ENCODE assay signal across 8 cellular contexts in the genomic region with DNA sequence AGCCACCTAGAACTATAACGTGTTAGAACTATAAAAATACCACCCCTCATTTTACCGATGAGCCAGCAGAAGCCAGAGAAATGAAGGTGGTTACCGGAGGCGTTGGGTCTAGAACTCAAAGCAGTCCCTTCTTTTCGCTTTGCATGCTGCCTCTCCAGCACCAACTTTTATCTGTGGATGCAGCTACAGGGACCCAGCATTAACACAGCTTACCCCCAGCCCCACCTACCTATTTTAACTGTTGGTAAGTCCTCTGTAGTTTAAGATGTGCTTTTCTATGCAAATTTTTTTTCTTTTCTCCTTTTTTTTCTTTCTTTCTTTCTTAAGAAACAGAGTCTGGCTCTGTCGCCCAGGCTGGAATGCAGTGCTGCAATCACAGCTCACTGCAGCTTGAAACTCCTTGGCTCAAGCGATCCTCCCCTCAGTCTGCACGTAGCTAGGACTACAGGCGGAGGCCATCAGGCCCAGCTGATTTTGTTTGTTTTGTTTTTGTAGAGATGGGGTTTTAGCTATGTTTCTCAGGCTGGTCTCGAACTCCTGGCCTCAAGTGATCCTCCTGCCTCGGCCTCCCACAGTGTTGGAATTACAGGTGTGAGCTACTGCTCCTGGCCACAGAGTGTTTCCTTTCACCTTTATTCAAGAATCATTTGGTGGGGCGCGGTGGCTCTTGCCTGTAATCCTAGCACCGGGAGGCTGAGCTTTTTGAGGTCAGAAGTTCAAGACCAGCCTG. TPM values are rescaled to one million over a fixed set of nuclear protein-coding genes. Genes with fewer than 3 reads are reported as not detected.
A peak's percentile ranks its signal among the peaks of the same experiment; 100 is the strongest.
DNase-seq lines count a peak whose midpoint lies in the region; ATAC-seq and TF ChIP-seq lines count a peak whose summit lies in the region.

No MANE protein-coding gene starts in this region.

- peak overlapping the region; percentile 52 to 87 (median 73); a peak in 20 of 22 replicates for H3K27ac ChIP-seq in BLaER1 treated with 17β-estradiol and CSF1 and Interleukin-3, amounts not matched to agents 10 nM and 100 nM
- H3K27ac ChIP-seq in neuronal stem cell (replicated peaks; ENCODE audit: low read length): peak overlapping the region; percentile 86

- CTCF ChIA-PET in T-cell (lab: Charles Lee): interaction anchor here (1.0 to 3.6 kb wide), 5 partner anchors 11 to 54 kb away, joined by 3 to 10 read pairs (median 3); partner anchors contain the start of gene CCNC (in 1 of the 2)

- H3K4ac ChIP-seq in neuronal stem cell (ENCODE audit: low read length): no peak overlapping the region

- ATAC-seq in GM19023 (IDR thresholded peaks at IDR 0.05; ENCODE audit: unreplicated experiment) (peak; percentile 21), HG03139 (IDR thresholded peaks at IDR 0.05; ENCODE audit: unreplicated experiment) (peak; percentile 18), T-cell (replicated peaks in 1 of 4) (peak in 2 of 4 experiments; percentile 17 to 21)

- H3K4me3 ChIP-seq in BLaER1 treated with 17β-estradiol and CSF1 and Interleukin-3, amounts not matched to agents 10 nM and 100 nM: peak overlapping the region; percentile 63 to 82 (median 70)
- H3K4me3 ChIP-seq in fibroblast of mammary gland (ENCODE audit: control insufficient read depth, low read depth, low read length) (peak overlapping the region; percentile 82), neuronal stem cell (ENCODE audit: low read length in 2 of 2) (peak overlapping the region; percentile 87 to 99)

- no peaks in the 10 kb centered on the region for H3K36me3 ChIP-seq in BLaER1 treated with 17β-estradiol and CSF1 and Interleukin-3, amounts not matched to agents 10 nM and 100 nM
- H3K36me3 ChIP-seq in neuronal stem cell (replicated peaks in 1 of 2; ENCODE audit: control insufficient read depth in 2 of 2, insufficient read depth in 2 of 2, low read length in 2 of 2): peaks cover 0 to 12% of the 10 kb centered on the region in 2 donors

- no peaks in the 10 kb centered on the region for H3K9me3 Mint-ChIP-seq in T-cell

- no peaks in the 10 kb centered on the region for H3K27me3 Mint-ChIP-seq in T-cell

- TF ChIP-seq CTCF in fibroblast of mammary gland (conservative IDR thresholded peaks at IDR 0.05; ENCODE audit: control insufficient read depth, insufficient read depth, low read depth, low read length): no peak
- TF ChIP-seq CTCF in GM20000 (IDR thresholded peaks at IDR 0.05; ENCODE audit: extremely low read depth, missing control alignments): no peak

- no peak overlapping the region for H3K18ac ChIP-seq in neuronal stem cell (ENCODE audit: low read length)

- H3K27ac Mint-ChIP-seq in T-cell: peak overlapping the region; percentile 84 to 93

- H2BK5ac ChIP-seq in neuronal stem cell (ENCODE audit: low read length): peak overlapping the region; percentile 97

- H2AFZ ChIP-seq in neuronal stem cell (ENCODE audit: low read length): peak overlapping the region; percentile 97

- peaks cover 10 to 21% (median 13%) of the 10 kb centered on the region in 10 experiments for H3K4me1 ChIP-seq in BLaER1 treated with 17β-estradiol and CSF1 and Interleukin-3, amounts not matched to agents 10 nM and 100 nM
- no peaks in the 10 kb centered on the region for H3K4me1 ChIP-seq in neuronal stem cell (ENCODE audit: control insufficient read depth in 2 of 2, insufficient read depth in 1 of 2, low read depth in 1 of 2, low read length in 2 of 2)

- peaks cover 23 to 38% (median 29%) of the 10 kb centered on the region in 3 donors for H3K4me1 Mint-ChIP-seq in T-cell

- no peak overlapping the region for H4K91ac ChIP-seq in neuronal stem cell (ENCODE audit: low read depth, low read length, poor library complexity)

- peaks cover 0 to 6% (median 0%) of the 10 kb centered on the region in 11 experiments; a peak in 1 of 22 replicates for H4K20me1 ChIP-seq in BLaER1 treated with 17β-estradiol and CSF1 and Interleukin-3, amounts not matched to agents 10 nM and 100 nM

- no peak overlapping the region for H2BK15ac ChIP-seq in neuronal stem cell (ENCODE audit: low read length)

- H3K9ac ChIP-seq in BLaER1 treated with 17β-estradiol and CSF1 and Interleukin-3, amounts not matched to agents 10 nM and 100 nM: peak overlapping the region; percentile 64 to 86 (median 79)
- no peak overlapping the region for H3K9ac ChIP-seq in neuronal stem cell (ENCODE audit: low read depth, low read length, poor library complexity)

- peak overlapping the region; percentile 73 to 87 (median 82) for H3K4me2 ChIP-seq in BLaER1 treated with 17β-estradiol and CSF1 and Interleukin-3, amounts not matched to agents 10 nM and 100 nM
- peak overlapping the region; percentile 44 for H3K4me2 ChIP-seq in neuronal stem cell (ENCODE audit: insufficient read depth, low read length, poor library complexity, severe bottlenecking)

- no peaks in the 10 kb centered on the region for H3K79me1 ChIP-seq in neuronal stem cell (ENCODE audit: low read depth, low read length)

- no peaks in the 10 kb centered on the region for H3K27me3 ChIP-seq in BLaER1 treated with 17β-estradiol and CSF1 and Interleukin-3, amounts not matched to agents 10 nM and 100 nM
- no peaks in the 10 kb centered on the region for H3K27me3 ChIP-seq in neuronal stem cell (ENCODE audit: control insufficient read depth in 3 of 3, insufficient read depth in 3 of 3, low read depth in 1 of 3, low read length in 3 of 3)

- no peak overlapping the region for H3K14ac ChIP-seq in neuronal stem cell (ENCODE audit: low read length)

- no peak overlapping the region for H3K23ac ChIP-seq in neuronal stem cell (ENCODE audit: low read depth, low read length, poor library complexity)

- H2BK120ac ChIP-seq in neuronal stem cell (ENCODE audit: low read depth, low read length): no peak overlapping the region

- peak overlapping the region; percentile 89 to 97 (median 93) for H3K4me3 Mint-ChIP-seq in T-cell

- no CpG with 5 or more reads among the region's 14 CpGs for WGBS in neuronal stem cell (ENCODE audit: extremely low coverage in 2 of 2, insufficient read length in 2 of 2, insufficient replicate concordance in 1 of 2), 2 donors

- no peaks in the 10 kb centered on the region for H3K9me3 ChIP-seq in BLaER1 treated with 17β-estradiol and CSF1 and Interleukin-3, amounts not matched to agents 10 nM and 100 nM (replicated peaks in 1 of 11)
- H3K9me3 ChIP-seq in neuronal stem cell (replicated peaks in 1 of 2; ENCODE audit: control insufficient read depth in 2 of 2, insufficient read depth in 1 of 2, low read depth in 1 of 2, low read length in 2 of 2): no peaks in the 10 kb centered on the region

- H3K36me3 Mint-ChIP-seq in T-cell: no peaks in the 10 kb centered on the region

- no peak overlapping the region for H2BK12ac ChIP-seq in neuronal stem cell (ENCODE audit: low read length)

- no peak for DNase-seq in T-cell
- DNase-seq in fibroblast of mammary gland (ENCODE audit: low read depth): peak; percentile 53
- no peak for DNase-seq in neuronal stem cell (ENCODE audit: low spot score)
- no peak for DNase-seq in GM20000 (ENCODE audit: low spot score)
- DNase-seq in 8988T: no peak

- H4K8ac ChIP-seq in neuronal stem cell (ENCODE audit: low read depth, low read length): no peak overlapping the region

- H2AK5ac ChIP-seq in neuronal stem cell (ENCODE audit: low read depth, low read length): peak overlapping the region; percentile 17

- POLR2A ChIA-PET in T-cell (lab: Charles Lee): interaction anchor here (0.5 to 0.7 kb wide), 2 partner anchors 9 to 97 kb away, joined by 3 to 6 read pairs; no protein-coding TSS in a partner anchor

RNA-seq across cellular contexts. Expression of gene USP45, which starts 6.5 kb away (rescaled TPM):
- total RNA-seq in T-cell: 10 to 100 TPM in 2 of 5 donors, 1 to 10 TPM in 3; 5.6 to 11.9 (median 8.1) TPM
- 8.2 TPM for polyA plus RNA-seq in neuronal stem cell (2013, experiment 1 of 2)
- 7.6 TPM for polyA plus RNA-seq in neuronal stem cell (2013, experiment 2 of 2)

RNA-seq across cellular contexts. Expression of gene CCNC, which starts 46.7 kb away (rescaled TPM):
- 10 to 100 TPM; 33.9 to 42.0 (median 39.1) TPM for total RNA-seq in T-cell
- polyA plus RNA-seq in neuronal stem cell (2013, experiment 1 of 2): 49.0 TPM
- 51.0 TPM for polyA plus RNA-seq in neuronal stem cell (2013, experiment 2 of 2)
